ENCODE assay signal across 8 cellular contexts in the genomic region with DNA sequence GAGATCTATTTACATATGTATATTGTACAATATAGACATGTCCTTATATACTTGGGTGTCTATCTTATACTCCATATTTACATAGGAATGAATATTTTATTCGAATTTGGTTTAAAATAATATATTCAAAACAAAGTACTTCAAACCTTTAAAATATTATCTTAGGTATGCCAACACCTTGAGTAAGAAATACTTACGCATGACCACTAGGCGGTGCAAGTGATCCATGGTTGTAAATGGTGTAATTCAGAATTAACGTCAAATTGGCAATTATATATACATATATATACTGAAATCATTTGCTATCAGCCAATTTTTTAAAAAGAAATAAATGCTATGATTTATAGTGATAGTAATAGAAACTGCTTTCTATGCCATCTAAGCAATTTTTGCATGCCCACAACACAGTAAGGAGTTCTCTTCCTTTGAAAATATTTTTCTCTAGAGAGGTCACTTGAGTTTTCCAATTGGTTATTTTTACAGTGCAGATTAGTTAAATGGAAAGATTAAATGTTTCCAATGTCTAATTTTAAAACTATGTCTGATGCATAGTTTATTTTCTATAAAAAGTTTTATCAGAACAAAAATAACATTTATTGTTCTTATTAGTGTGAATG. TPM values are rescaled to one million over a fixed set of nuclear protein-coding genes. Genes with fewer than 3 reads are reported as not detected.
DNase-seq lines count a peak whose midpoint lies in the region; ATAC-seq and TF ChIP-seq lines count a peak whose summit lies in the region.

No MANE protein-coding gene starts in this region.

- no peaks in the 10 kb centered on the region for H3K9me3 Mint-ChIP-seq in immature natural killer cell

- POLR2A ChIA-PET in PC-9 (lab: Charles Lee; ENCODE audit: unreplicated experiment) = no interaction called here

- H3K27me3 Mint-ChIP-seq in immature natural killer cell (ENCODE audit: low read depth in 3 of 3) = peaks cover 0 to 2% (median 0%) of the 10 kb centered on the region in 3 donors

- no peaks in the 10 kb centered on the region for H3K36me3 ChIP-seq in PC-9 (ENCODE audit: low read depth)

- H3K36me3 Mint-ChIP-seq in immature natural killer cell = no peaks in the 10 kb centered on the region

- H3K4me2 ChIP-seq in PC-9 = no peak overlapping the region

- no peaks in the 10 kb centered on the region for H3K27me3 ChIP-seq in PC-9 (ENCODE audit: insufficient read depth, low read depth)

- no peak overlapping the region for H3K4me3 ChIP-seq in PC-9

- H3K9me3 ChIP-seq in PC-9 (ENCODE audit: insufficient read depth, low read depth) = no peaks in the 10 kb centered on the region

- H3K9me2 ChIP-seq in PC-9 (ENCODE audit: insufficient read depth) = no peaks in the 10 kb centered on the region

- CTCF ChIA-PET in PC-9 (lab: Charles Lee) = no interaction called here

- no TSS peak for BruUV-seq in PC-9 (replicated peaks; lab: Mats Ljungman, UMichigan)

- 0 out of 2 replicates have a peak, but pooled peaks cover 2% of the 10 kb centered on the region for H3K4me1 ChIP-seq in PC-9 (replicated peaks; ENCODE audit: insufficient read depth)

- ATAC-seq in HG03432 (IDR thresholded peaks at IDR 0.05; ENCODE audit: unreplicated experiment) = peak; percentile 36
- no peak for ATAC-seq in GM21576 (IDR thresholded peaks at IDR 0.05; ENCODE audit: unreplicated experiment)

- peak; percentile 27 for DNase-seq in NK-92 treated with Interleukin-12 subunit alpha and Interleukin-12 subunit beta, amount 100 ng/mL, for 24 hours (lab: John Stamatoyannopoulos, UW)
- DNase-seq in NK-92 (lab: John Stamatoyannopoulos, UW; ENCODE audit: unreplicated experiment) (no peak), PC-9 (peak; percentile 21 to 45), immature natural killer cell (peak; percentile 31 to 37 (median 36))
- peak; percentile 57 for DNase-seq in activated naive CD4-positive, alpha-beta T cell treated with anti-CD3 and anti-CD28 coated beads, Interleukin-2, amount 50 U/mL, for 16 hours
- DNase-seq in stimulated activated CD4-positive, alpha-beta T cell treated with anti-CD3 and anti-CD28 coated beads, Interleukin-4, amount 100 ng/mL, for 4 hours = peak; percentile 34 to 49

- no peak overlapping the region for H3K27ac Mint-ChIP-seq in immature natural killer cell

- no peak overlapping the region for H2AFZ ChIP-seq in PC-9

- no peak overlapping the region for H3K4me3 Mint-ChIP-seq in immature natural killer cell

- H4K20me1 ChIP-seq in PC-9 (ENCODE audit: insufficient read depth) = no peaks in the 10 kb centered on the region

- no peaks in the 10 kb centered on the region for H3K79me2 ChIP-seq in PC-9 (ENCODE audit: low read depth)

- intact Hi-C loops in PC-9 (cut with micrococcal nuclease; ENCODE audit: unreplicated experiment) = no loop called here

- no peaks in the 10 kb centered on the region for H3F3A ChIP-seq in PC-9 (ENCODE audit: insufficient read depth, low read depth)

- H3K27ac ChIP-seq in PC-9 = no peak overlapping the region

- peak; percentile 84 for TF ChIP-seq CTCF in PC-9 (conservative IDR thresholded peaks at IDR 0.05)

- no peaks in the 10 kb centered on the region for H3K4me1 Mint-ChIP-seq in immature natural killer cell

RNA-seq across cellular contexts. Expression of a gene that starts 37.5 kb away (rescaled TPM):
- 30.0 and 31.7 TPM in 2 replicates for total RNA-seq in PC-9 (2021)
- polyA plus RNA-seq in immature natural killer cell = 10 to 100 TPM in 2 of 3 donors, 1 to 10 TPM in 1; 9.7 to 18.6 (median 11.5) TPM
